7 cellular contexts compared by ENCODE assay signal in genomic region chr3:62551556-62551955, GRCh38.
"Had no signal": no experiment of that assay in that cellular context is flagged by ENCODE, and none has a peak within 500 bp of the region (broad histone marks: within the 10 kb centered on the region; RNA-seq: fewer than 3 reads in every experiment).

No MANE protein-coding gene starts in this region.

- H3K36me3 Mint-ChIP-seq: IgD-negative memory B cell had no signal

- H3K4me3 ChIP-seq: K562 had no signal

- DNase-seq: IMR-90, KBM-7 had no signal

- H3K4me1 Mint-ChIP-seq: IgD-negative memory B cell had no signal

- H3K27ac ChIP-seq: HL-60 had no signal

- FAIRE-seq: HepG2, HTR-8/SVneo, K562 had no signal

- ATAC-seq: HepG2, K562 had no signal
